In genomic region chr2:226532976-226533375, GRCh38 we compare ENCODE assay signal across 4 cellular contexts.
A peak's percentile ranks its signal among the peaks of the same experiment; 100 is the strongest.
DNase-seq lines count a peak whose midpoint lies in the region; ATAC-seq, FAIRE-seq and TF ChIP-seq lines count a peak whose summit lies in the region.
"Not testable (repeated sequence)": the region's sequence is repeated elsewhere in the genome, so short reads cannot be mapped to it uniquely, and the experiment has no call there.

No MANE protein-coding gene starts in this region.

- not testable (repeated sequence) for H2AFZ ChIP-seq in HepG2 (ENCODE audit: low read length)

- not testable (repeated sequence) for H4K20me1 ChIP-seq in HepG2 (ENCODE audit: insufficient read depth, low read length)

- POLR2A ChIA-PET in HEK293 (lab: Yijun Ruan, JAX); HepG2 (lab: Yijun Ruan, JAX): not testable (repeated sequence)

- H3K4me1 ChIP-seq in HEK293 (ENCODE audit: control insufficient read depth, insufficient read depth, low read length); HepG2 (ENCODE audit: insufficient read depth, low read length): not testable (repeated sequence)

- DNase-seq in HepG2 (ENCODE audit: low spot score), result not testable (repeated sequence)

- not testable (repeated sequence) for H3K4me1 Mint-ChIP-seq in stimulated activated naive CD8-positive, alpha-beta T cell treated with anti-CD3 and anti-CD28 coated beads, Interleukin-15, Interleukin-2, amounts not matched to agents 100 ng/mL and 50 ng/mL, for 24 hours (ENCODE audit: low read depth)

- intact Hi-C loops in HepG2 (cut with micrococcal nuclease; ENCODE audit: unreplicated experiment), result not testable (repeated sequence)

- not testable (repeated sequence) for H3K9me3 ChIP-seq in HEK293 (ENCODE audit: control insufficient read depth, insufficient read depth, low read depth, low read length); HepG2 (ENCODE audit: low read length)

- TF ChIP-seq CTCF in HEK293 (tag by site-specific recombination; IDR thresholded peaks at IDR 0.05); HepG2 (CRISPR knock-in tag; IDR thresholded peaks at IDR 0.05): not testable (repeated sequence)

- H3K27ac ChIP-seq in HEK293 (ENCODE audit: extremely low read depth, low read depth, low read length); HepG2 (ENCODE audit: extremely low read length, insufficient read depth, low read length): not testable (repeated sequence)

- CTCF ChIA-PET in HEK293 (lab: Yijun Ruan, JAX); HepG2 (lab: Yijun Ruan, JAX; ENCODE audit: low intra/inter-chr PET ratio, low total read pairs): not testable (repeated sequence)

- H3K4me3 Mint-ChIP-seq in stimulated activated naive CD8-positive, alpha-beta T cell treated with anti-CD3 and anti-CD28 coated beads, Interleukin-15, Interleukin-2, amounts not matched to agents 100 ng/mL and 50 ng/mL, for 24 hours, result not testable (repeated sequence)

- in situ Hi-C loops in HepG2 (cut with HindIII; ENCODE audit: extremely low pct_ligation_motif_present, low pct_unique_long_range_greater_than_20kb), result not testable (repeated sequence)

- TF ChIP-seq RAD21 in HepG2 (CRISPR knock-in tag; IDR thresholded peaks at IDR 0.05), result not testable (repeated sequence)

- H3K4me3 ChIP-seq in HEK293 (ENCODE audit: low read depth, low read length); HepG2 (replicated peaks in 1 of 3; ENCODE audit: insufficient read depth in 1 of 3, low read depth in 2 of 3, low read length in 3 of 3): not testable (repeated sequence)

- H3K36me3 ChIP-seq in HEK293 (ENCODE audit: control insufficient read depth in 2 of 2, insufficient read depth in 1 of 2, low read length in 2 of 2); HepG2 (replicated peaks in 1 of 2; ENCODE audit: control insufficient read depth in 1 of 2, insufficient read depth in 2 of 2, low read length in 2 of 2): not testable (repeated sequence)

- not testable (repeated sequence) for H3K79me2 ChIP-seq in HepG2 (ENCODE audit: insufficient read depth, low read length)

- not testable (repeated sequence) for H3K27me3 Mint-ChIP-seq in stimulated activated naive CD8-positive, alpha-beta T cell treated with anti-CD3 and anti-CD28 coated beads, Interleukin-15, Interleukin-2, amounts not matched to agents 100 ng/mL and 50 ng/mL, for 24 hours

- not testable (repeated sequence) for H3K9me3 Mint-ChIP-seq in stimulated activated naive CD8-positive, alpha-beta T cell treated with anti-CD3 and anti-CD28 coated beads, Interleukin-15, Interleukin-2, amounts not matched to agents 100 ng/mL and 50 ng/mL, for 24 hours

- H3K4me2 ChIP-seq in HepG2 (ENCODE audit: low read depth, low read length), result not testable (repeated sequence)

- FAIRE-seq in HepG2 (lab: Jason Lieb, UNC), result not testable (repeated sequence)

- peak overlapping the region; percentile 9 for H3K27ac Mint-ChIP-seq in stimulated activated naive CD8-positive, alpha-beta T cell treated with anti-CD3 and anti-CD28 coated beads, Interleukin-15, Interleukin-2, amounts not matched to agents 100 ng/mL and 50 ng/mL, for 24 hours

- ATAC-seq in SK-N-SH treated with all-trans-retinoic acid at 6 μM for 48 hours, HepG2: not testable (repeated sequence)

- H3K9ac ChIP-seq in HepG2 (ENCODE audit: insufficient read depth, low read depth, low read length), result not testable (repeated sequence)

- not testable (repeated sequence) for BruUV-seq in HepG2 (replicated peaks; lab: Mats Ljungman, UMichigan)

- not testable (repeated sequence) for TF ChIP-seq EP300 in HepG2 (IDR thresholded peaks at IDR 0.05; ENCODE audit: low read depth in 2 of 2, low read length in 2 of 2); HepG2 (CRISPR knock-in tag; IDR thresholded peaks at IDR 0.05; ENCODE audit: borderline replicate concordance)

- WGBS in HepG2 (ENCODE audit: low lambda C conversion rate), result 87% methylated on average over 4 of the region's 4 CpGs

- not testable (repeated sequence) for H3K27me3 ChIP-seq in HepG2 (ENCODE audit: control insufficient read depth in 1 of 2, insufficient read depth in 2 of 2, low read length in 2 of 2)

- H3K36me3 Mint-ChIP-seq in stimulated activated naive CD8-positive, alpha-beta T cell treated with anti-CD3 and anti-CD28 coated beads, Interleukin-15, Interleukin-2, amounts not matched to agents 100 ng/mL and 50 ng/mL, for 24 hours (ENCODE audit: low read depth), result not testable (repeated sequence)

- TF ChIP-seq POLR2A in HepG2 (IDR thresholded peaks at IDR 0.05; ENCODE audit: insufficient read depth in 1 of 2, low read depth in 2 of 2, low read length in 2 of 2), result not testable (repeated sequence)

TF ChIP-seq in HEK293, 187 proteins besides CTCF, POLR2A, EP300 and RAD21:
- TF ChIP-seq ZNF146 (tag by site-specific recombination; IDR thresholded peaks at IDR 0.05), result peak; percentile 58

TF ChIP-seq in SK-N-SH treated with all-trans-retinoic acid at 6 μM for 48 hours, 23 proteins besides CTCF, POLR2A, EP300 and RAD21:
- TF ChIP-seq ZNF8 (CRISPR knock-in tag; IDR thresholded peaks at IDR 0.05), result peak; percentile 65; the same call in 1 of the 2 replicates

TF ChIP-seq in HepG2, 621 proteins besides CTCF, POLR2A, EP300 and RAD21:
- TF ChIP-seq MNT (IDR thresholded peaks at IDR 0.05), result peak; percentile 5; the same call in 1 of the 2 replicates
